8 cellular contexts compared by ENCODE assay signal in genomic region chr13:32164622-32165268, GRCh38.
DNase-seq lines count a peak whose midpoint lies in the region; TF ChIP-seq lines count a peak whose summit lies in the region.

No MANE protein-coding gene starts in this region.

- no peaks in the 10 kb centered on the region; the same call in none of the 2 replicates for H3K27me3 Mint-ChIP-seq in HFFc6 (ENCODE audit: insufficient read depth)
- no peaks in the 10 kb centered on the region for H3K27me3 Mint-ChIP-seq in activated CD4-positive, alpha-beta T cell treated with anti-CD3 and anti-CD28 coated beads, Interleukin-2, amount 10 ng/mL, durations not matched to agents 24 days and 14 days

- H3K4me3 Mint-ChIP-seq in HFFc6, result no peak overlapping the region
- H3K4me3 Mint-ChIP-seq in activated CD4-positive, alpha-beta T cell treated with anti-CD3 and anti-CD28 coated beads, Interleukin-2, amount 10 ng/mL, durations not matched to agents 24 days and 14 days, result no peak overlapping the region

- H3K4me1 Mint-ChIP-seq in HFFc6 (ENCODE audit: low read depth), result peaks cover 39% of the 10 kb centered on the region
- H3K4me1 Mint-ChIP-seq in activated CD4-positive, alpha-beta T cell treated with anti-CD3 and anti-CD28 coated beads, Interleukin-2, amount 10 ng/mL, durations not matched to agents 24 days and 14 days, result peaks cover 2% of the 10 kb centered on the region

- DNase-seq in DMS79 (lab: John Stamatoyannopoulos, UW), result peak; percentile 10
- no peak for DNase-seq in DMS79 treated with DMSO at 0.1 percent for 48 hours (lab: John Stamatoyannopoulos, UW)
- peak; percentile 56 for DNase-seq in HFFc6
- peak; percentile 80 for DNase-seq in NCI-H2227 (lab: John Stamatoyannopoulos, UW; ENCODE audit: unreplicated experiment)
- DNase-seq in activated CD4-positive, alpha-beta T cell treated with anti-CD3 and anti-CD28 coated beads, Interleukin-2, amount 10 ng/mL, durations not matched to agents 24 days and 14 days, result peak; percentile 69
- peak; percentile 74 for DNase-seq in glomerular visceral epithelial cell (ENCODE audit: extremely low spot score)
- peak; percentile 24 for DNase-seq in putamen (ENCODE audit: low spot score)
- DNase-seq in GM19240 (ENCODE audit: insufficient read length, low spot score), result no peak

- no peaks in the 10 kb centered on the region for H3K9me3 Mint-ChIP-seq in HFFc6
- no peaks in the 10 kb centered on the region for H3K9me3 Mint-ChIP-seq in activated CD4-positive, alpha-beta T cell treated with anti-CD3 and anti-CD28 coated beads, Interleukin-2, amount 10 ng/mL, durations not matched to agents 24 days and 14 days

- intact Hi-C loops in activated CD4-positive, alpha-beta T cell treated with anti-CD3 and anti-CD28 coated beads, Interleukin-2, amount 10 ng/mL, durations not matched to agents 24 days and 14 days (cut with micrococcal nuclease), result no loop called here

- H3K27ac Mint-ChIP-seq in HFFc6, result peak overlapping the region; percentile 42
- no peak overlapping the region for H3K27ac Mint-ChIP-seq in activated CD4-positive, alpha-beta T cell treated with anti-CD3 and anti-CD28 coated beads, Interleukin-2, amount 10 ng/mL, durations not matched to agents 24 days and 14 days

- peaks cover 10% of the 10 kb centered on the region for H3K36me3 Mint-ChIP-seq in HFFc6 (ENCODE audit: low read depth)
- H3K36me3 Mint-ChIP-seq in activated CD4-positive, alpha-beta T cell treated with anti-CD3 and anti-CD28 coated beads, Interleukin-2, amount 10 ng/mL, durations not matched to agents 24 days and 14 days (ENCODE audit: low read depth), result no peaks in the 10 kb centered on the region

- TF ChIP-seq CTCF in HFFc6 (IDR thresholded peaks at IDR 0.05), result peak; percentile 82

Comparison
In these comparisons a context has a peak if more than half of its experiments do, and no peak if none do; other contexts are left out.
1. DNase-seq: peak in DMS79 (single experiment), HFFc6 (single experiment), NCI-H2227 (single experiment), activated CD4-positive, alpha-beta T cell treated with anti-CD3 and anti-CD28 coated beads, Interleukin-2, amount 10 ng/mL, durations not matched to agents 24 days and 14 days (single experiment), glomerular visceral epithelial cell (single experiment) and putamen (single experiment); none in DMS79 treated with DMSO at 0.1 percent for 48 hours (single experiment) and GM19240 (single experiment).